Comparison of ENCODE assay signal across 17 cellular contexts in genomic region chr15:61025746-61026256, GRCh38.
DNase-seq lines count a peak whose midpoint lies in the region; ATAC-seq and TF ChIP-seq lines count a peak whose summit lies in the region.
"Had no signal": no experiment of that assay in that cellular context is flagged by ENCODE, and none has a peak within 500 bp of the region (broad histone marks: within the 10 kb centered on the region; RNA-seq: fewer than 3 reads in every experiment).

No MANE protein-coding gene starts in this region.

- no peaks in the 10 kb centered on the region for H3K36me3 ChIP-seq in muscle layer of colon (ENCODE audit: insufficient read depth, low read length)
- H3K36me3 ChIP-seq in skeletal muscle tissue (ENCODE audit: control insufficient read depth in 3 of 3, insufficient read depth in 3 of 3, low read length in 3 of 3) = no peaks in the 10 kb centered on the region
- no peaks in the 10 kb centered on the region for H3K36me3 ChIP-seq in lower lobe of right lung

- intact Hi-C loops in lower lobe of right lung (cut with DNase I) = no loop called here

- no peak overlapping the region for H3K9ac ChIP-seq in muscle layer of colon (ENCODE audit: low read length)
- H3K9ac ChIP-seq in skeletal muscle tissue (ENCODE audit: low read depth in 1 of 3, low read length in 3 of 3) = no peak overlapping the region

- DNase-seq in AG10803 (ENCODE audit: low read depth) (peak; percentile 68), NCI-H1048 (lab: John Stamatoyannopoulos, UW) (peak; percentile 86), epidermal melanocyte (ENCODE audit: insufficient read length, low spot score) (no peak), lower lobe of right lung (no peak), LoVo (ENCODE audit: low spot score) (no peak)
- DNase-seq: AML-193; Caco-2; NCI-H1436 treated with DMSO at 0.1 percent for 48 hours; NCI-H2107; NCI-H345; NCI-H69; NK-92 treated with Interleukin-12 subunit alpha and Interleukin-12 subunit beta, amount 100 ng/mL, for 24 hours; OCI-M1 had no signal

- H3K27ac ChIP-seq in muscle layer of colon (ENCODE audit: low read depth, low read length) (peak overlapping the region; percentile 82), skeletal muscle tissue (ENCODE audit: low read depth, low read length) (peak overlapping the region; percentile 59), lower lobe of right lung (no peak overlapping the region)
- H3K27ac ChIP-seq: A549, RWPE1 had no signal

- TF ChIP-seq CTCF in AG10803 (conservative IDR thresholded peaks at IDR 0.05; ENCODE audit: low read length) = no peak
- TF ChIP-seq CTCF in lower lobe of right lung (IDR thresholded peaks at IDR 0.05) = no peak

- H3K27me3 ChIP-seq in muscle layer of colon (ENCODE audit: control insufficient read depth in 1 of 2, insufficient read depth in 2 of 2, low read length in 2 of 2) (no peaks in the 10 kb centered on the region), skeletal muscle tissue (ENCODE audit: control insufficient read depth in 3 of 3, insufficient read depth in 3 of 3, low read length in 3 of 3) (no peaks in the 10 kb centered on the region), lower lobe of right lung (ENCODE audit: low read depth) (no peaks in the 10 kb centered on the region)

- H3K4me3 ChIP-seq in AG10803 (ENCODE audit: low read length) (no peak overlapping the region), muscle layer of colon (ENCODE audit: low read depth in 1 of 2, low read length in 2 of 2) (no peak overlapping the region), skeletal muscle tissue (ENCODE audit: low read length in 3 of 3) (no peak overlapping the region), lower lobe of right lung (no peak overlapping the region)
- H3K4me3 ChIP-seq: A549 had no signal

- no peak for ATAC-seq in lower lobe of right lung
- ATAC-seq: A549 had no signal

- H3K4me1 ChIP-seq in muscle layer of colon (ENCODE audit: insufficient read depth, low read length) (peaks cover 54% of the 10 kb centered on the region), skeletal muscle tissue (ENCODE audit: control insufficient read depth in 3 of 3, insufficient read depth in 3 of 3, low read length in 3 of 3) (peaks cover 16 to 33% (median 23%) of the 10 kb centered on the region in 3 donors), lower lobe of right lung (no peaks in the 10 kb centered on the region)
- H3K4me1 ChIP-seq: A549, Caco-2 had no signal

- H3K9me3 ChIP-seq in muscle layer of colon (ENCODE audit: low read length) = no peaks in the 10 kb centered on the region
- no peaks in the 10 kb centered on the region for H3K9me3 ChIP-seq in skeletal muscle tissue (ENCODE audit: control insufficient read depth in 3 of 3, low read length in 3 of 3)
- no peaks in the 10 kb centered on the region for H3K9me3 ChIP-seq in lower lobe of right lung
- H3K9me3 ChIP-seq: A549, Caco-2 had no signal

Comparison
In these comparisons a context has a peak if more than half of its experiments do, and no peak if none do; other contexts are left out.
1. DNase-seq: peak in AG10803 (single experiment) and NCI-H1048 (single experiment); none in epidermal melanocyte (single experiment), lower lobe of right lung (single experiment) and LoVo (single experiment).